Comparison of ENCODE assay signal across 8 cellular contexts in genomic region chr13:49584771-49585182, GRCh38. TPM values are rescaled to one million over a fixed set of nuclear protein-coding genes. Genes with fewer than 3 reads are reported as not detected.
DNase-seq lines count a peak whose midpoint lies in the region; ATAC-seq and TF ChIP-seq lines count a peak whose summit lies in the region.

No MANE protein-coding gene starts in this region.

- intact Hi-C loops in activated naive CD4-positive, alpha-beta T cell treated with anti-CD3 and anti-CD28 coated beads for 36 hours (cut with micrococcal nuclease), result loop anchor here (1.0 to 5.0 kb wide), 8 partner anchors 14 to 607 kb away; partner anchors contain the start of genes CAB39L, CDADC1, FNDC3A and KPNA3
- intact Hi-C loops in esophagus squamous epithelium (cut with DNase I), result no loop called here

- H3K4me1 ChIP-seq in esophagus squamous epithelium, result peaks cover 5 to 56% (median 17%) of the 10 kb centered on the region in 3 donors

- DNase-seq in activated naive CD4-positive, alpha-beta T cell treated with anti-CD3 and anti-CD28 coated beads for 36 hours, result peak; percentile 8
- no peak for DNase-seq in activated naive CD4-positive, alpha-beta T cell treated with anti-CD3 and anti-CD28 coated beads, Interleukin-2, amount 50 U/mL, for 16 hours
- DNase-seq in SK-N-MC (ENCODE audit: low read depth, low spot score) (no peak), esophagus squamous epithelium (lab: John Stamatoyannopoulos, UW) (no peak), nephron progenitor cell (no peak), NCI-H128 (lab: John Stamatoyannopoulos, UW; ENCODE audit: unreplicated experiment) (no peak), NCI-H2081 treated with DMSO at 0.1 percent for 48 hours (lab: John Stamatoyannopoulos, UW) (no peak)

- H3K4me3 Mint-ChIP-seq in activated naive CD4-positive, alpha-beta T cell treated with anti-CD3 and anti-CD28 coated beads for 36 hours, result peak overlapping the region; percentile 88
- peak overlapping the region; percentile 95 for H3K4me3 Mint-ChIP-seq in nephron progenitor cell

- peaks cover 19% of the 10 kb centered on the region for H3K36me3 Mint-ChIP-seq in activated naive CD4-positive, alpha-beta T cell treated with anti-CD3 and anti-CD28 coated beads for 36 hours (ENCODE audit: low read depth)
- H3K36me3 Mint-ChIP-seq in nephron progenitor cell (ENCODE audit: low read depth), result peaks cover 31% of the 10 kb centered on the region

- H3K9me3 Mint-ChIP-seq in activated naive CD4-positive, alpha-beta T cell treated with anti-CD3 and anti-CD28 coated beads for 36 hours, result no peaks in the 10 kb centered on the region
- H3K9me3 Mint-ChIP-seq in nephron progenitor cell, result peaks cover 3% of the 10 kb centered on the region

- peaks cover 6% of the 10 kb centered on the region; the same call in 1 of the 2 replicates for H3K36me3 ChIP-seq in SK-N-MC (ENCODE audit: insufficient read depth, low read length)
- peaks cover 0 to 10% (median 0%) of the 10 kb centered on the region in 3 donors for H3K36me3 ChIP-seq in esophagus squamous epithelium

- H3K27ac ChIP-seq in SK-N-MC (no peak overlapping the region), esophagus squamous epithelium (peak overlapping the region; percentile 80 to 90 (median 88))

- TF ChIP-seq CTCF in esophagus squamous epithelium (IDR thresholded peaks at IDR 0.05), result no peak
- no peak for TF ChIP-seq CTCF in nephron progenitor cell (IDR thresholded peaks at IDR 0.05)

- ATAC-seq in HG03025 (IDR thresholded peaks at IDR 0.05; ENCODE audit: low FRiP score, unreplicated experiment), result peak; percentile 2

- H3K27ac Mint-ChIP-seq in activated naive CD4-positive, alpha-beta T cell treated with anti-CD3 and anti-CD28 coated beads for 36 hours, result peak overlapping the region; percentile 58
- H3K27ac Mint-ChIP-seq in nephron progenitor cell, result no peak overlapping the region

- H3K4me1 Mint-ChIP-seq in activated naive CD4-positive, alpha-beta T cell treated with anti-CD3 and anti-CD28 coated beads for 36 hours (ENCODE audit: low read depth), result peaks cover 25% of the 10 kb centered on the region
- peaks cover 41% of the 10 kb centered on the region for H3K4me1 Mint-ChIP-seq in nephron progenitor cell

- no peaks in the 10 kb centered on the region for H3K27me3 ChIP-seq in esophagus squamous epithelium

- no peaks in the 10 kb centered on the region for H3K27me3 Mint-ChIP-seq in activated naive CD4-positive, alpha-beta T cell treated with anti-CD3 and anti-CD28 coated beads for 36 hours (ENCODE audit: low read depth)
- peaks cover 10% of the 10 kb centered on the region for H3K27me3 Mint-ChIP-seq in nephron progenitor cell (ENCODE audit: low read depth, poor library complexity)

- TF ChIP-seq POLR2A in esophagus squamous epithelium (IDR thresholded peaks at IDR 0.05), result no peak

- peak overlapping the region; percentile 91 for H3K9ac ChIP-seq in SK-N-MC (ENCODE audit: insufficient read length)

- 0 to 1% methylated on average over 16 of the region's 16 CpGs for WGBS in esophagus squamous epithelium, 2 donors

- CTCF ChIA-PET in activated naive CD4-positive, alpha-beta T cell treated with anti-CD3 and anti-CD28 coated beads for 36 hours (lab: Charles Lee), result interaction anchor here (0.9 kb wide), 1 partner anchor 24 kb away, joined by 3 read pairs; no protein-coding TSS in a partner anchor

- peak overlapping the region; percentile 89 for H3K4me3 ChIP-seq in SK-N-MC
- peak overlapping the region; percentile 68 to 97 (median 78) for H3K4me3 ChIP-seq in esophagus squamous epithelium

- H3K9me3 ChIP-seq in SK-N-MC (ENCODE audit: low read depth, low read length) (no peaks in the 10 kb centered on the region), esophagus squamous epithelium (no peaks in the 10 kb centered on the region)

RNA-seq across cellular contexts. Expression of gene RCBTB1, which starts 0.6 kb away (rescaled TPM):
- 10 to 100 TPM; 17.8 to 19.2 TPM for total RNA-seq in activated naive CD4-positive, alpha-beta T cell treated with anti-CD3 and anti-CD28 coated beads for 36 hours
- total RNA-seq in esophagus squamous epithelium, result 10 to 100 TPM in 1 of 4 donors, 1 to 10 TPM in 3; 2.0 to 15.1 (median 5.7) TPM

RNA-seq across cellular contexts. Expression of gene ARL11, which starts 43.5 kb away (rescaled TPM):
- total RNA-seq in activated naive CD4-positive, alpha-beta T cell treated with anti-CD3 and anti-CD28 coated beads for 36 hours, result under 1 TPM; 0.62 to 0.72 TPM
- total RNA-seq in esophagus squamous epithelium, result 1 to 10 TPM in 1 of 4 donors, under 1 TPM in 3; 0.22 to 1.9 (median 0.95) TPM
